8 cellular contexts compared by ENCODE assay signal in genomic region chr1:42932442-42932941, GRCh38. TPM values are rescaled to one million over a fixed set of nuclear protein-coding genes. Genes with fewer than 3 reads are reported as not detected.
A peak's percentile ranks its signal among the peaks of the same experiment; 100 is the strongest.
DNase-seq lines count a peak whose midpoint lies in the region; ATAC-seq and FAIRE-seq lines count a peak whose summit lies in the region.

No MANE protein-coding gene starts in this region.

- DNase-seq in effector memory CD8-positive, alpha-beta T cell, result no peak
- DNase-seq in RCC 7860 (ENCODE audit: low spot score) (no peak), mesenchymal stem cell (no peak), cortex of kidney (lab: John Stamatoyannopoulos, UW) (no peak)
- no peak for DNase-seq in stimulated activated CD4-positive, alpha-beta T cell treated with anti-CD3 and anti-CD28 coated beads, Interleukin-15, amount 100 ng/mL, for 24 hours

- peaks cover 31% of the 10 kb centered on the region for H3K79me1 ChIP-seq in mesenchymal stem cell (replicated peaks; ENCODE audit: low read length, poor library complexity, severe bottlenecking)

- H3K36me3 Mint-ChIP-seq in effector memory CD8-positive, alpha-beta T cell (ENCODE audit: insufficient read depth), result peaks cover 97% of the 10 kb centered on the region

- H2BK5ac ChIP-seq in mesenchymal stem cell (ENCODE audit: low read depth, low read length, poor library complexity, severe bottlenecking), result no peak overlapping the region

- no peak for FAIRE-seq in RCC 7860 (lab: Jason Lieb, UNC)

- peak overlapping the region; percentile 91 to 97 for H3K27ac Mint-ChIP-seq in effector memory CD8-positive, alpha-beta T cell

- H3K9me3 ChIP-seq in KOPT-K1 (ENCODE audit: insufficient read depth, low read length, poor library complexity, severe bottlenecking) (no peaks in the 10 kb centered on the region), mesenchymal stem cell (ENCODE audit: control insufficient read depth, low read length) (no peaks in the 10 kb centered on the region)

- 92% methylated on average over 5 of the region's 5 CpGs for WGBS in mesenchymal stem cell

- peak; percentile 2 for ATAC-seq in GM18873 (IDR thresholded peaks at IDR 0.05; ENCODE audit: low FRiP score, unreplicated experiment)
- no peak for ATAC-seq in effector memory CD8-positive, alpha-beta T cell (replicated peaks)

- H2BK15ac ChIP-seq in mesenchymal stem cell (ENCODE audit: low read depth, poor library complexity, severe bottlenecking), result no peak overlapping the region

- H3K23ac ChIP-seq in mesenchymal stem cell (ENCODE audit: low read length in 2 of 2), result no peak overlapping the region

- no peaks in the 10 kb centered on the region for H3K27me3 Mint-ChIP-seq in effector memory CD8-positive, alpha-beta T cell

- H2BK12ac ChIP-seq in mesenchymal stem cell (ENCODE audit: low read length in 2 of 2), result no peak overlapping the region

- no peak overlapping the region for H3K4me3 ChIP-seq in skin epidermis
- H3K4me3 ChIP-seq in mesenchymal stem cell (ENCODE audit: insufficient read depth in 1 of 2, low read depth in 1 of 2, low read length in 2 of 2), result no peak overlapping the region

- no peaks in the 10 kb centered on the region for H3K9me3 Mint-ChIP-seq in effector memory CD8-positive, alpha-beta T cell

- H3K4me1 Mint-ChIP-seq in effector memory CD8-positive, alpha-beta T cell (ENCODE audit: low read depth in 2 of 2), result peaks cover 79 to 83% of the 10 kb centered on the region in 2 donors

- no peak overlapping the region for H2AK5ac ChIP-seq in mesenchymal stem cell (ENCODE audit: low read length, severe bottlenecking)

- peak overlapping the region; percentile 95 for H3K27ac ChIP-seq in KOPT-K1 (ENCODE audit: low read depth, low read length, poor library complexity, severe bottlenecking)
- H3K27ac ChIP-seq in skin epidermis, result peak overlapping the region in 19 of 21 experiments; percentile 37 to 98 (median 80)
- no peak overlapping the region for H3K27ac ChIP-seq in mesenchymal stem cell (ENCODE audit: low read length, poor library complexity, severe bottlenecking)

- H3K36me3 ChIP-seq in KOPT-K1 (ENCODE audit: insufficient read depth, low read length) (peaks cover 81% of the 10 kb centered on the region), mesenchymal stem cell (ENCODE audit: control insufficient read depth in 1 of 2, insufficient read depth in 2 of 2, low read depth in 1 of 2, low read length in 2 of 2) (peaks cover 27 to 94% of the 10 kb centered on the region in 2 experiments)

- no peak overlapping the region for H2BK120ac ChIP-seq in mesenchymal stem cell (ENCODE audit: low read depth, low read length)

- H4K8ac ChIP-seq in mesenchymal stem cell (ENCODE audit: low read length), result no peak overlapping the region

- H3K4me2 ChIP-seq in mesenchymal stem cell (ENCODE audit: low read length, poor library complexity, severe bottlenecking), result no peak overlapping the region

- H3K27me3 ChIP-seq in mesenchymal stem cell (ENCODE audit: control insufficient read depth in 1 of 2, insufficient read depth in 1 of 2, low read length in 2 of 2), result no peaks in the 10 kb centered on the region

- no peak overlapping the region for H4K91ac ChIP-seq in mesenchymal stem cell (ENCODE audit: low read length)

- no peak overlapping the region for H2AFZ ChIP-seq in mesenchymal stem cell (ENCODE audit: low read depth, low read length)

- H3K4me1 ChIP-seq in mesenchymal stem cell (ENCODE audit: control insufficient read depth, insufficient read depth, low read depth, low read length), result peaks cover 53% of the 10 kb centered on the region

- H3K9ac ChIP-seq in mesenchymal stem cell (ENCODE audit: low read length), result no peak overlapping the region

- H3K4me3 Mint-ChIP-seq in effector memory CD8-positive, alpha-beta T cell, result peak overlapping the region; percentile 80 to 84

- H3K18ac ChIP-seq in mesenchymal stem cell (ENCODE audit: low read depth in 1 of 2, low read length in 2 of 2), result no peak overlapping the region

- no peak overlapping the region for H3K4ac ChIP-seq in mesenchymal stem cell (ENCODE audit: low read depth in 1 of 2, low read length in 2 of 2)

- no peak overlapping the region for H3K14ac ChIP-seq in mesenchymal stem cell (ENCODE audit: low read length in 2 of 2)

RNA-seq across cellular contexts. Expression of gene SLC2A1, which starts 26.2 kb away (rescaled TPM):
- 64.6 TPM for polyA plus RNA-seq in mesenchymal stem cell (2013, experiment 1 of 2)
- polyA plus RNA-seq in mesenchymal stem cell (2013, experiment 2 of 2), result 64.8 TPM
